In genomic region chr14:70045296-70045695, GRCh38 we compare ENCODE assay signal across 10 cellular contexts.
"Had no signal": no experiment of that assay in that cellular context is flagged by ENCODE, and none has a peak within 500 bp of the region (broad histone marks: within the 10 kb centered on the region; RNA-seq: fewer than 3 reads in every experiment).

No MANE protein-coding gene starts in this region.

- H3K27ac ChIP-seq: colonic mucosa, ovary, tibial nerve had no signal

- ATAC-seq: stimulated activated naive B cell treated with anti-CD40 and anti-IgM and Interleukin-4, amounts not matched to agents 10 μg/mL and 1 μg/mL and 100 μg/mL, for 72 hours had no signal

- H3K9me3 ChIP-seq: colonic mucosa, ovary, tibial nerve had no signal

- FAIRE-seq: TTC549 had no signal

- H3K4me1 ChIP-seq: colonic mucosa, tibial nerve had no signal

- H3K36me3 ChIP-seq: colonic mucosa, ovary, tibial nerve had no signal

- H3K4me3 ChIP-seq: colonic mucosa, ovary, tibial nerve had no signal

- DNase-seq: activated CD4-positive, alpha-beta T cell treated with anti-CD3 and anti-CD28 coated beads, Interleukin-2, amount 10 ng/mL, durations not matched to agents 7 days and 5 days; activated CD4-positive, CD25-positive, alpha-beta regulatory T cell; activated CD8-positive, alpha-beta memory T cell treated with anti-CD3 and anti-CD28 coated beads for 24 hours; effector CD4-positive, alpha-beta T cell; stimulated activated naive B cell treated with anti-CD40 and anti-IgM and Interleukin-4, amounts not matched to agents 10 μg/mL and 1 μg/mL and 100 μg/mL, for 72 hours; T-helper 2 cell had no signal

- H3K27me3 ChIP-seq: colonic mucosa, ovary, tibial nerve had no signal
